ENCODE assay signal across 11 cellular contexts in the genomic region with DNA sequence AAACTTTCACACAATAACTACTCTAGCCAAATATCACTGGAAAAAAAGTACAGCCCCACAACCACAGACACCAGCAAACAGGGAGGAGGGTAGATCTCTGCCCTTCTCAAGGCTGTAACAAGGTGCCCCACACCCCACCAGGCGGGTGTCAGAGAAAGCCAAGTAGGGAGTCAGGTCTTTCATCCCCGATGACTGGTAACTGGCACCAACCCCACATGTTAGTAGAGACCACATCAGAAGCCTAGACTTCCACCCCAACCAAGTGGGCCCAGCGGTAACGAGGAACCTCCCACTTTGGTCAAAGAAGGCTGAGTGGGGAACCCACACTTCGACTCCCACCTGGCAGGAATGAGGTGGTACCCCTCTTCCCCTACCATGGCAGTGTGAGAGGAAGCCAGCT. TPM values are rescaled to one million over a fixed set of nuclear protein-coding genes. Genes with fewer than 3 reads are reported as not detected.
A peak's percentile ranks its signal among the peaks of the same experiment; 100 is the strongest.
DNase-seq lines count a peak whose midpoint lies in the region; ATAC-seq and TF ChIP-seq lines count a peak whose summit lies in the region.
"Had no signal": no experiment of that assay in that cellular context is flagged by ENCODE, and none has a peak within 500 bp of the region (broad histone marks: within the 10 kb centered on the region; RNA-seq: fewer than 3 reads in every experiment).

No MANE protein-coding gene starts in this region.

- ATAC-seq in GM19324 (IDR thresholded peaks at IDR 0.05; ENCODE audit: low FRiP score, unreplicated experiment) = no peak
- ATAC-seq in HG03159 (IDR thresholded peaks at IDR 0.05; ENCODE audit: unreplicated experiment) = no peak

- H4K91ac ChIP-seq in H9 (ENCODE audit: insufficient read length, low read depth, low read length) = no peak overlapping the region

- H3K9me3 ChIP-seq in H9 (ENCODE audit: control insufficient read depth, low read depth, low read length) = no peaks in the 10 kb centered on the region

- no peak overlapping the region for H3K27ac ChIP-seq in H9 (ENCODE audit: insufficient read length, low read depth, low read length)
- H3K27ac ChIP-seq: brain microvascular endothelial cell, C4-2B had no signal

- no peak overlapping the region for H4K5ac ChIP-seq in H9 (ENCODE audit: insufficient read length, low read depth, low read length)

- no peak overlapping the region for H2BK120ac ChIP-seq in H9 (ENCODE audit: low read depth, low read length, poor library complexity, severe bottlenecking)

- no peak overlapping the region for H2BK20ac ChIP-seq in H9 (ENCODE audit: low read depth, low read length, poor library complexity, severe bottlenecking)

- H3K4me1 Mint-ChIP-seq in H9 = no peaks in the 10 kb centered on the region
- H3K4me1 Mint-ChIP-seq: mesothelial cell of epicardium had no signal

- no peaks in the 10 kb centered on the region for H3K9me3 Mint-ChIP-seq in H9
- H3K9me3 Mint-ChIP-seq: mesothelial cell of epicardium had no signal

- H3K23ac ChIP-seq in H9 (ENCODE audit: insufficient read length, low read depth, low read length) = no peak overlapping the region

- no peak overlapping the region for H2BK5ac ChIP-seq in H9 (ENCODE audit: insufficient read length, low read length)

- DNase-seq in H9 = no peak
- peak; percentile 62 for DNase-seq in activated CD8-positive, alpha-beta memory T cell treated with anti-CD3 and anti-CD28 coated beads for 24 hours
- DNase-seq in activated naive CD8-positive, alpha-beta T cell treated with anti-CD3 and anti-CD28 coated beads, Interleukin-2, amount 50 U/mL, for 16 hours (ENCODE audit: low read depth, low spot score) = peak; percentile 7
- DNase-seq in stimulated activated CD4-positive, alpha-beta T cell treated with anti-CD3 and anti-CD28 coated beads, Interleukin-4, amount 100 ng/mL, for 4 hours = peak; percentile 8 to 39
- DNase-seq in NCI-H524 (lab: John Stamatoyannopoulos, UW) = no peak
- DNase-seq in DMS53 treated with DMSO at 0.1 percent for 48 hours (lab: John Stamatoyannopoulos, UW; ENCODE audit: unreplicated experiment) = no peak
- DNase-seq: brain microvascular endothelial cell had no signal

- no peak for TF ChIP-seq CTCF in H9 (conservative IDR thresholded peaks at IDR 0.05)

- H3K56ac ChIP-seq in H9 (ENCODE audit: insufficient read length, low read depth, low read length) = no peak overlapping the region

- H3K4me2 ChIP-seq in H9 (ENCODE audit: insufficient read depth, insufficient read length, low read length) = no peak overlapping the region

- peak overlapping the region in 2 of 3 experiments; percentile 68 to 80; a peak in 4 of 7 replicates for H3K27ac Mint-ChIP-seq in H9
- H3K27ac Mint-ChIP-seq: mesothelial cell of epicardium had no signal

- H2BK15ac ChIP-seq in H9 (ENCODE audit: low read depth, low read length) = no peak overlapping the region

- H3K4ac ChIP-seq in H9 (ENCODE audit: low read depth, low read length) = no peak overlapping the region

- no peaks in the 10 kb centered on the region for H4K20me1 ChIP-seq in H9 (ENCODE audit: control insufficient read depth, insufficient read depth, insufficient read length)

- no peaks in the 10 kb centered on the region for H3K27me3 Mint-ChIP-seq in H9 (ENCODE audit: low read depth)

- no peak overlapping the region for H3K18ac ChIP-seq in H9 (ENCODE audit: insufficient read length, low read depth, low read length)

- H3K14ac ChIP-seq in H9 (ENCODE audit: insufficient read depth, low read length) = no peak overlapping the region; the same call in 1 of the 2 replicates

- no peak overlapping the region for H2AK5ac ChIP-seq in H9 (ENCODE audit: insufficient read length, low read length)

- no peaks in the 10 kb centered on the region for H3K4me1 ChIP-seq in H9 (ENCODE audit: insufficient read depth, low read length)

- no peak overlapping the region for H2BK12ac ChIP-seq in H9 (ENCODE audit: insufficient read length, low read depth, low read length)

- H3K4me3 Mint-ChIP-seq in H9 = no peak overlapping the region
- H3K4me3 Mint-ChIP-seq: mesothelial cell of epicardium had no signal

- H3K27me3 ChIP-seq in H9 (ENCODE audit: insufficient read depth, low read length) = no peaks in the 10 kb centered on the region
- H3K27me3 ChIP-seq: brain microvascular endothelial cell had no signal

- no peaks in the 10 kb centered on the region for H3K79me2 ChIP-seq in H9 (ENCODE audit: insufficient read depth, low read length)

- WGBS in H9 (ENCODE audit: extremely low coverage, insufficient read length, low lambda C conversion rate) = no CpG with 5 or more reads among the region's 5 CpGs

- H3K79me1 ChIP-seq in H9 (ENCODE audit: insufficient read depth, low read depth, low read length, poor library complexity, severe bottlenecking) = peaks cover 3% of the 10 kb centered on the region

- no peak overlapping the region for H2AFZ ChIP-seq in H9 (ENCODE audit: low read length)

- no peak overlapping the region for H3T11ph ChIP-seq in H9 (ENCODE audit: low read length)

- peaks cover 37 to 69% (median 69%) of the 10 kb centered on the region in 3 experiments; a peak in 6 of 7 replicates for H3K36me3 Mint-ChIP-seq in H9 (ENCODE audit: insufficient read depth in 1 of 3, low read depth in 3 of 3)

- H3K23me2 ChIP-seq in H9 (ENCODE audit: insufficient read length, low read depth, low read length, poor library complexity, severe bottlenecking) = no peaks in the 10 kb centered on the region

- H4K8ac ChIP-seq in H9 (replicated peaks; ENCODE audit: insufficient read length, low read depth, low read length) = no peak overlapping the region

- no peak overlapping the region for H3K9ac ChIP-seq in H9 (ENCODE audit: extremely low read depth, insufficient read length, low read length)

RNA-seq across cellular contexts. Expression of gene RUFY2, which starts 16.4 kb away (rescaled TPM):
- 14.0 and 14.1 TPM in 2 replicates for total RNA-seq in H9 (2021)

RNA-seq across cellular contexts. Expression of gene DNA2, which starts 48.3 kb away (rescaled TPM):
- total RNA-seq in H9 (2021) = 43.4 and 46.9 TPM in 2 replicates

Comparison
In these comparisons a context has a peak if more than half of its experiments do, and no peak if none do; other contexts are left out.
1. DNase-seq: peak in activated CD8-positive, alpha-beta memory T cell treated with anti-CD3 and anti-CD28 coated beads for 24 hours (single experiment), activated naive CD8-positive, alpha-beta T cell treated with anti-CD3 and anti-CD28 coated beads, Interleukin-2, amount 50 U/mL, for 16 hours (single experiment) and stimulated activated CD4-positive, alpha-beta T cell treated with anti-CD3 and anti-CD28 coated beads, Interleukin-4, amount 100 ng/mL, for 4 hours (2 of 2); none in H9 (single experiment), NCI-H524 (0 of 2) and DMS53 treated with DMSO at 0.1 percent for 48 hours (single experiment).